14 cellular contexts compared by ENCODE assay signal in the genomic region with DNA sequence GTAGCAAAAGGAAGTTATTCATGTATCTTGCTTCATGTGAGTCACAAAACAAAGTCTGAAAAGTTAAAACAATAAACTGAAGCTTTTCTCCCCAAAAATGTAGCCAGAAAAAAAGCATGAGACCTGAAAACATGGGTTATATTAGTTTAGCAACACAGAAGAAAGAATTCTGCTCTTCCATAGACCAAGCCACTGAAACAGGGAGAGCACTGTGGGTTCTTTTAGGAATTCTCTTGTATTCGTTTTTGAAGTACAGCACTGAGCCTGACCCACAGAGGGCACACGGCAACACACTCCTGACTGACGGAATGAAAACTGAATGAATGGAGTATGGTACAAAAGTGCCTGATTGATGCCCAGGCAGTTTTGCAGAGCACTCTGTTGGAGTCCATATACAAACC.
DNase-seq lines count a peak whose midpoint lies in the region; ATAC-seq and TF ChIP-seq lines count a peak whose summit lies in the region.
"Had no signal": no experiment of that assay in that cellular context is flagged by ENCODE, and none has a peak within 500 bp of the region (broad histone marks: within the 10 kb centered on the region; RNA-seq: fewer than 3 reads in every experiment).

No MANE protein-coding gene starts in this region.

- H3K9me2 ChIP-seq in Karpas-422 (replicated peaks; ENCODE audit: insufficient read depth, low read length): no peaks in the 10 kb centered on the region

- no peak overlapping the region for H3K9ac ChIP-seq in Karpas-422 (ENCODE audit: low read length)
- H3K9ac ChIP-seq: KMS-11 had no signal

- ATAC-seq in left ventricle myocardium superior: no peak
- no peak for ATAC-seq in HG02885 (IDR thresholded peaks at IDR 0.05; ENCODE audit: poor library complexity, unreplicated experiment)

- peaks cover 36% of the 10 kb centered on the region for H3K4me1 ChIP-seq in cardiac muscle cell (ENCODE audit: low read depth)
- no peaks in the 10 kb centered on the region for H3K4me1 ChIP-seq in Karpas-422 (ENCODE audit: low read length)

- H3K9me3 ChIP-seq in cardiac muscle cell (ENCODE audit: low read depth) (no peaks in the 10 kb centered on the region), Karpas-422 (ENCODE audit: low read length) (no peaks in the 10 kb centered on the region)
- H3K9me3 ChIP-seq: right atrium auricular region had no signal

- H3K27ac ChIP-seq in cardiac muscle cell (peak overlapping the region; percentile 24), Karpas-422 (ENCODE audit: low read length) (no peak overlapping the region)
- H3K27ac ChIP-seq: KMS-11 had no signal

- H3K27me3 ChIP-seq in cardiac muscle cell: no peaks in the 10 kb centered on the region
- H3K27me3 ChIP-seq in kidney epithelial cell (ENCODE audit: control insufficient read depth, insufficient read depth, low read length): no peaks in the 10 kb centered on the region
- no peaks in the 10 kb centered on the region for H3K27me3 ChIP-seq in Karpas-422 (ENCODE audit: low read length)
- H3K27me3 ChIP-seq: right atrium auricular region had no signal

- H2AFZ ChIP-seq in Karpas-422 (ENCODE audit: low read length): no peak overlapping the region

- peaks cover 13% of the 10 kb centered on the region for H3K36me3 ChIP-seq in cardiac muscle cell
- no peaks in the 10 kb centered on the region for H3K36me3 ChIP-seq in kidney epithelial cell (ENCODE audit: control insufficient read depth, insufficient read depth, low read length)
- H3K36me3 ChIP-seq in Karpas-422 (ENCODE audit: insufficient read depth, low read length): no peaks in the 10 kb centered on the region

- no peak overlapping the region for H3K4me2 ChIP-seq in Karpas-422 (ENCODE audit: low read depth, low read length, poor library complexity, severe bottlenecking)
- H3K4me2 ChIP-seq: KMS-11 had no signal

- no peaks in the 10 kb centered on the region for H4K20me1 ChIP-seq in Karpas-422 (ENCODE audit: insufficient read depth, low read depth, low read length)

- H3K4me3 ChIP-seq in cardiac muscle cell: no peak overlapping the region
- H3K4me3 ChIP-seq in astrocyte of the spinal cord (ENCODE audit: low read depth, low read length): no peak overlapping the region
- H3K4me3 ChIP-seq in kidney epithelial cell (ENCODE audit: low read depth, low read length): peak overlapping the region; percentile 45
- H3K4me3 ChIP-seq in Karpas-422 (ENCODE audit: low read length): no peak overlapping the region
- H3K4me3 ChIP-seq: right atrium auricular region had no signal

- DNase-seq in cardiac muscle cell (ENCODE audit: low read depth in 1 of 2, low spot score in 1 of 2) (peak in 1 of 2 donors; percentile 29), left ventricle myocardium superior (no peak), astrocyte of the spinal cord (ENCODE audit: low read depth, low spot score) (peak; percentile 69), kidney epithelial cell (ENCODE audit: low read depth) (no peak), cortex of kidney (lab: John Stamatoyannopoulos, UW) (no peak), germinal center (ENCODE audit: low spot score) (no peak), Karpas-422 (no peak)
- DNase-seq: activated naive CD4-positive, alpha-beta T cell treated with anti-CD3 and anti-CD28 coated beads, Interleukin-2, amount 10 ng/mL, durations not matched to agents 7 days and 5 days; hippocampal formation; NCI-H2171 treated with DMSO at 0.1 percent for 48 hours; T-helper 9 cell had no signal

- in situ Hi-C loops in astrocyte of the spinal cord (cut with HindIII; ENCODE audit: low sequenced_read_pairs): no loop called here

- intact Hi-C loops in left ventricle myocardium superior (cut with micrococcal nuclease): no loop called here

- H3K79me2 ChIP-seq in Karpas-422 (ENCODE audit: low read length): no peaks in the 10 kb centered on the region

- TF ChIP-seq CTCF in cardiac muscle cell (IDR thresholded peaks at IDR 0.05; ENCODE audit: low read depth, low read length): peak; percentile 21
- TF ChIP-seq CTCF in astrocyte of the spinal cord (IDR thresholded peaks at IDR 0.05; ENCODE audit: low read depth, low read length): peak; percentile 33
- TF ChIP-seq CTCF in kidney epithelial cell (IDR thresholded peaks at IDR 0.05; ENCODE audit: insufficient read depth, low read length, poor library complexity, severe bottlenecking): peak; percentile 60
